19 cellular contexts compared by ENCODE assay signal in genomic region chr20:62788607-62789006, GRCh38. TPM values are rescaled to one million over a fixed set of nuclear protein-coding genes. Genes with fewer than 3 reads are reported as not detected.
DNase-seq lines count a peak whose midpoint lies in the region; ATAC-seq and TF ChIP-seq lines count a peak whose summit lies in the region.
"Had no signal": no experiment of that assay in that cellular context is flagged by ENCODE, and none has a peak within 500 bp of the region (broad histone marks: within the 10 kb centered on the region; RNA-seq: fewer than 3 reads in every experiment).

No MANE protein-coding gene starts in this region.

- no peak overlapping the region for H4K8ac ChIP-seq in neuronal stem cell (ENCODE audit: low read depth, low read length)

- no peak overlapping the region for H2AFZ ChIP-seq in neuronal stem cell (ENCODE audit: low read length)

- no peaks in the 10 kb centered on the region for H3K36me3 ChIP-seq in BLaER1
- H3K36me3 ChIP-seq in neuronal stem cell (replicated peaks in 1 of 2; ENCODE audit: control insufficient read depth in 2 of 2, insufficient read depth in 2 of 2, low read length in 2 of 2), result no peaks in the 10 kb centered on the region
- H3K36me3 ChIP-seq in A673 (ENCODE audit: insufficient read depth, low read length, poor library complexity, severe bottlenecking), result no peaks in the 10 kb centered on the region

- POLR2A ChIA-PET in activated CD4-positive, alpha-beta memory T cell treated with anti-CD3 and anti-CD28 coated beads, Interleukin-2, amount 10 ng/mL, durations not matched to agents 7 days and 5 days (lab: Charles Lee), result no interaction called here
- POLR2A ChIA-PET in A673 (lab: Charles Lee; ENCODE audit: low non-redundant PET), result interaction anchor here (0.6 kb wide), 1 partner anchor 58 kb away, joined by 5 read pairs; no protein-coding TSS in a partner anchor

- no peak overlapping the region for H3K4me3 ChIP-seq in BLaER1
- H3K4me3 ChIP-seq in dorsolateral prefrontal cortex, result peak overlapping the region in 1 of 59 donors; percentile 6
- no peak overlapping the region for H3K4me3 ChIP-seq in neuronal stem cell (ENCODE audit: low read length in 2 of 2)
- no peak overlapping the region for H3K4me3 ChIP-seq in A673 (ENCODE audit: low read depth, low read length, poor library complexity, severe bottlenecking)
- H3K4me3 ChIP-seq: SK-N-MC had no signal

- H3K9me3 ChIP-seq in BLaER1, result no peaks in the 10 kb centered on the region
- peaks cover 0 to 2% of the 10 kb centered on the region in 2 donors for H3K9me3 ChIP-seq in neuronal stem cell (replicated peaks in 1 of 2; ENCODE audit: control insufficient read depth in 2 of 2, insufficient read depth in 1 of 2, low read depth in 1 of 2, low read length in 2 of 2)
- no peaks in the 10 kb centered on the region for H3K9me3 ChIP-seq in A673 (ENCODE audit: low read depth, low read length, poor library complexity, severe bottlenecking)

- H3K27me3 Mint-ChIP-seq in CD14-positive monocyte (ENCODE audit: low read depth in 3 of 3), result peaks cover 2 to 6% (median 3%) of the 10 kb centered on the region in 3 donors
- peaks cover 8% of the 10 kb centered on the region for H3K27me3 Mint-ChIP-seq in activated CD4-positive, alpha-beta memory T cell treated with anti-CD3 and anti-CD28 coated beads, Interleukin-2, amount 10 ng/mL, durations not matched to agents 7 days and 5 days

- peak overlapping the region in 4 of 7 donors; percentile 68 to 99 (median 94) for H3K27ac Mint-ChIP-seq in CD14-positive monocyte
- no peak overlapping the region for H3K27ac Mint-ChIP-seq in activated CD4-positive, alpha-beta memory T cell treated with anti-CD3 and anti-CD28 coated beads, Interleukin-2, amount 10 ng/mL, durations not matched to agents 7 days and 5 days

- peaks cover 7 to 20% of the 10 kb centered on the region in 2 donors for H3K36me3 Mint-ChIP-seq in CD14-positive monocyte
- H3K36me3 Mint-ChIP-seq in activated CD4-positive, alpha-beta memory T cell treated with anti-CD3 and anti-CD28 coated beads, Interleukin-2, amount 10 ng/mL, durations not matched to agents 7 days and 5 days (ENCODE audit: low read depth), result no peaks in the 10 kb centered on the region

- peak overlapping the region; percentile 51 for H2BK15ac ChIP-seq in neuronal stem cell (ENCODE audit: low read length)

- no peak overlapping the region for H3K4ac ChIP-seq in neuronal stem cell (ENCODE audit: low read length)

- H3K9ac ChIP-seq in BLaER1 (no peak overlapping the region), neuronal stem cell (ENCODE audit: low read depth, low read length, poor library complexity) (no peak overlapping the region)

- H3K18ac ChIP-seq in neuronal stem cell (ENCODE audit: low read length), result peak overlapping the region; percentile 80

- no peak for ATAC-seq in HG02973 (IDR thresholded peaks at IDR 0.05; ENCODE audit: unreplicated experiment)
- ATAC-seq: PC-3 had no signal

- peak overlapping the region; percentile 67 for H2BK5ac ChIP-seq in neuronal stem cell (ENCODE audit: low read length)

- no peak overlapping the region for H2BK120ac ChIP-seq in neuronal stem cell (ENCODE audit: low read depth, low read length)

- no peak overlapping the region for H3K4me3 Mint-ChIP-seq in CD14-positive monocyte
- H3K4me3 Mint-ChIP-seq in activated CD4-positive, alpha-beta memory T cell treated with anti-CD3 and anti-CD28 coated beads, Interleukin-2, amount 10 ng/mL, durations not matched to agents 7 days and 5 days, result no peak overlapping the region

- no CpG with 5 or more reads among the region's 15 CpGs for WGBS in neuronal stem cell (ENCODE audit: extremely low coverage in 2 of 2, insufficient read length in 2 of 2, insufficient replicate concordance in 1 of 2), 2 donors

- H2BK12ac ChIP-seq in neuronal stem cell (ENCODE audit: low read length), result no peak overlapping the region

- CTCF ChIA-PET in activated CD4-positive, alpha-beta memory T cell treated with anti-CD3 and anti-CD28 coated beads, Interleukin-2, amount 10 ng/mL, durations not matched to agents 7 days and 5 days (lab: Charles Lee), result interaction anchor here (0.9 to 2.2 kb wide), 3 partner anchors 119 to 289 kb away, joined by 3 to 7 read pairs (median 6); no protein-coding TSS in a partner anchor
- CTCF ChIA-PET in A673 (lab: Charles Lee), result no interaction called here

- no peak overlapping the region for H3K14ac ChIP-seq in neuronal stem cell (ENCODE audit: low read length)

- no peak overlapping the region for H4K91ac ChIP-seq in neuronal stem cell (ENCODE audit: low read depth, low read length, poor library complexity)

- H3K9me3 Mint-ChIP-seq in CD14-positive monocyte, result peaks cover 12 to 16% (median 15%) of the 10 kb centered on the region in 7 donors
- no peaks in the 10 kb centered on the region for H3K9me3 Mint-ChIP-seq in activated CD4-positive, alpha-beta memory T cell treated with anti-CD3 and anti-CD28 coated beads, Interleukin-2, amount 10 ng/mL, durations not matched to agents 7 days and 5 days

- H3K4me1 Mint-ChIP-seq in CD14-positive monocyte, result peaks cover 30% of the 10 kb centered on the region
- H3K4me1 Mint-ChIP-seq in activated CD4-positive, alpha-beta memory T cell treated with anti-CD3 and anti-CD28 coated beads, Interleukin-2, amount 10 ng/mL, durations not matched to agents 7 days and 5 days, result peaks cover 21% of the 10 kb centered on the region

- DNase-seq in CD14-positive monocyte (ENCODE audit: low spot score) (no peak), dorsolateral prefrontal cortex (no peak), neuronal stem cell (ENCODE audit: low spot score) (no peak), A673 (ENCODE audit: low spot score) (no peak)
- DNase-seq in activated CD4-positive, alpha-beta memory T cell treated with anti-CD3 and anti-CD28 coated beads, Interleukin-2, amount 10 ng/mL, durations not matched to agents 7 days and 5 days, result no peak
- DNase-seq: ACHN, NCI-H1694 treated with DMSO at 0.1 percent for 48 hours, NCI-H2081 treated with DMSO at 0.1 percent for 48 hours, NCI-H2171 treated with DMSO at 0.1 percent for 48 hours, NCI-H524 treated with DMSO at 0.1 percent for 48 hours, NCI-H82, PC-3, RPMI8226, SHP77 had no signal

- H3K27ac ChIP-seq in BLaER1 (no peak overlapping the region; the same call in 1 of the 2 replicates), dorsolateral prefrontal cortex (peak overlapping the region in 48 of 59 donors; percentile 4 to 88 (median 61)), neuronal stem cell (replicated peaks; ENCODE audit: low read length) (no peak overlapping the region), A673 (ENCODE audit: low read depth, low read length, poor library complexity, severe bottlenecking) (no peak overlapping the region)
- H3K27ac ChIP-seq: C4-2B, SK-N-MC had no signal

- H4K20me1 ChIP-seq in BLaER1, result no peaks in the 10 kb centered on the region

- H3K4me2 ChIP-seq in BLaER1 (peak overlapping the region; percentile 90), neuronal stem cell (ENCODE audit: insufficient read depth, low read length, poor library complexity, severe bottlenecking) (no peak overlapping the region)

- peaks cover 96% of the 10 kb centered on the region for H3K4me1 ChIP-seq in BLaER1
- H3K4me1 ChIP-seq in neuronal stem cell (ENCODE audit: control insufficient read depth in 2 of 2, insufficient read depth in 1 of 2, low read depth in 1 of 2, low read length in 2 of 2), result peaks cover 14 to 17% of the 10 kb centered on the region in 2 donors
- H3K4me1 ChIP-seq in A673 (ENCODE audit: insufficient read depth, low read length, poor library complexity, severe bottlenecking), result peaks cover 9% of the 10 kb centered on the region

- H3K23ac ChIP-seq in neuronal stem cell (ENCODE audit: low read depth, low read length, poor library complexity), result peak overlapping the region; percentile 47

- H3K79me1 ChIP-seq in neuronal stem cell (ENCODE audit: low read depth, low read length), result no peaks in the 10 kb centered on the region

- intact Hi-C loops in CD14-positive monocyte (cut with micrococcal nuclease) (loop anchor here in 1 of 2 donors (2.0 kb wide), 1 partner anchor 112 kb away; no protein-coding TSS in a partner anchor), dorsolateral prefrontal cortex (cut with DNase I) (no loop called here), A673 (cut with micrococcal nuclease; ENCODE audit: unreplicated experiment) (no loop called here)

- TF ChIP-seq CTCF in CD14-positive monocyte (IDR thresholded peaks at IDR 0.05), result no peak
- no peak for TF ChIP-seq CTCF in dorsolateral prefrontal cortex (IDR thresholded peaks at IDR 0.05 in 54 of 56, conservative IDR thresholded peaks at IDR 0.05 in 2 of 56; ENCODE audit: low read depth in 1 of 56, partially characterized antibody in 56 of 56)
- no peak for TF ChIP-seq CTCF in A673 (conservative IDR thresholded peaks at IDR 0.05; ENCODE audit: low read depth, low read length)

- H2AK5ac ChIP-seq in neuronal stem cell (ENCODE audit: low read depth, low read length), result peak overlapping the region; percentile 91

- H3K27me3 ChIP-seq in BLaER1 (no peaks in the 10 kb centered on the region), dorsolateral prefrontal cortex (no peaks in the 10 kb centered on the region), neuronal stem cell (ENCODE audit: control insufficient read depth in 3 of 3, insufficient read depth in 3 of 3, low read depth in 1 of 3, low read length in 3 of 3) (peaks cover 0 to 27% (median 12%) of the 10 kb centered on the region in 3 experiments), A673 (replicated peaks; ENCODE audit: insufficient read depth, low read depth, low read length, poor library complexity) (no peaks in the 10 kb centered on the region)

- BruUV-seq in A673 (replicated peaks; lab: Mats Ljungman, UMichigan), result no TSS peak

RNA-seq across cellular contexts. Expression of gene MRGBP, which starts 7.7 kb away (rescaled TPM):
- 10 to 100 TPM; 10.2 to 10.5 TPM for polyA plus RNA-seq in CD14-positive monocyte
- 10 to 100 TPM in 44 of 120 experiments, 1 to 10 TPM in 76; 7.2 to 12.6 (median 9.5) TPM for total RNA-seq in dorsolateral prefrontal cortex
- polyA plus RNA-seq in neuronal stem cell (2013, experiment 1 of 2), result 15.5 TPM
- 15.6 TPM for polyA plus RNA-seq in neuronal stem cell (2013, experiment 2 of 2)
- 10 to 100 TPM; 14.9 to 15.8 TPM for total RNA-seq in activated CD4-positive, alpha-beta memory T cell treated with anti-CD3 and anti-CD28 coated beads, Interleukin-2, amount 10 ng/mL, durations not matched to agents 7 days and 5 days
- 26.5 and 27.9 TPM in 2 replicates for total RNA-seq in A673 (2021)

RNA-seq across cellular contexts. Expression of gene OGFR, which starts 16.0 kb away (rescaled TPM):
- 10 to 100 TPM; 47.8 to 79.3 TPM for polyA plus RNA-seq in CD14-positive monocyte
- total RNA-seq in dorsolateral prefrontal cortex (100 to 1,000 TPM in 1 of 120 experiments, 10 to 100 TPM in 119; 40.5 to 100 (median 61.4) TPM), A673 (2021) (46.1 and 47.7 TPM in 2 replicates)
- polyA plus RNA-seq in neuronal stem cell (2013, experiment 1 of 2), result 15.0 TPM
- polyA plus RNA-seq in neuronal stem cell (2013, experiment 2 of 2), result 14.7 TPM
- 10 to 100 TPM; 71.1 to 73.4 TPM for total RNA-seq in activated CD4-positive, alpha-beta memory T cell treated with anti-CD3 and anti-CD28 coated beads, Interleukin-2, amount 10 ng/mL, durations not matched to agents 7 days and 5 days

RNA-seq across cellular contexts. Expression of gene COL9A3, which starts 28.2 kb away (rescaled TPM):
- polyA plus RNA-seq in CD14-positive monocyte, result 1 to 10 TPM; 1.8 to 2.6 TPM
- total RNA-seq in dorsolateral prefrontal cortex (100 to 1,000 TPM in 8 of 120 experiments, 10 to 100 TPM in 112; 15.9 to 126 (median 44.6) TPM), A673 (2021) (8.4 and 11.7 TPM in 2 replicates)
- 77.2 TPM for polyA plus RNA-seq in neuronal stem cell (2013, experiment 1 of 2)
- polyA plus RNA-seq in neuronal stem cell (2013, experiment 2 of 2), result 77.0 TPM
- not detected for total RNA-seq in activated CD4-positive, alpha-beta memory T cell treated with anti-CD3 and anti-CD28 coated beads, Interleukin-2, amount 10 ng/mL, durations not matched to agents 7 days and 5 days
- total RNA-seq: MCF 10A had no signal

Comparison
In these comparisons a context has a peak if more than half of its experiments do, and no peak if none do; other contexts are left out.
1. H3K27ac ChIP-seq: peak in dorsolateral prefrontal cortex (48 of 59); none in BLaER1 (single experiment), neuronal stem cell (single experiment) and A673 (single experiment).